Comparison of ENCODE assay signal across 28 cellular contexts in genomic region chr2:147164563-147164962, GRCh38.
"Had no signal": no experiment of that assay in that cellular context is flagged by ENCODE, and none has a peak within 500 bp of the region (broad histone marks: within the 10 kb centered on the region; RNA-seq: fewer than 3 reads in every experiment).

No MANE protein-coding gene starts in this region.

- H3K36me3 Mint-ChIP-seq: naive thymus-derived CD4-positive, alpha-beta T cell; natural killer cell; stimulated activated naive B cell treated with anti-CD40 and anti-IgM and Interleukin-4, amounts not matched to agents 10 μg/mL and 1 μg/mL and 100 μg/mL, for 72 hours had no signal

- H3K36me3 ChIP-seq: ovary, right lobe of liver, sigmoid colon, stomach, thoracic aorta, thyroid gland, tibial nerve, upper lobe of left lung, vagina had no signal

- H3K27me3 ChIP-seq: ovary, right lobe of liver, sigmoid colon, stomach, thyroid gland, tibial nerve, upper lobe of left lung, vagina had no signal

- ATAC-seq: naive thymus-derived CD4-positive, alpha-beta T cell; natural killer cell; psoas muscle; right cardiac atrium; right lobe of liver; stimulated activated naive B cell treated with anti-CD40 and anti-IgM and Interleukin-4, amounts not matched to agents 10 μg/mL and 1 μg/mL and 100 μg/mL, for 72 hours had no signal

- H3K4me3 ChIP-seq: ovary, psoas muscle, right lobe of liver, sigmoid colon, stomach, thoracic aorta, thyroid gland, tibial nerve, upper lobe of left lung, vagina had no signal

- H3K9me3 Mint-ChIP-seq: nephron progenitor cell; stimulated activated naive B cell treated with anti-CD40 and anti-IgM and Interleukin-4, amounts not matched to agents 10 μg/mL and 1 μg/mL and 100 μg/mL, for 72 hours; stimulated activated naive CD8-positive, alpha-beta T cell treated with anti-CD3 and anti-CD28 coated beads, Interleukin-15, Interleukin-2, amounts not matched to agents 100 ng/mL and 50 ng/mL, for 24 hours had no signal

- H3K27ac Mint-ChIP-seq: naive thymus-derived CD4-positive, alpha-beta T cell; natural killer cell; nephron progenitor cell; progenitor cell of endocrine pancreas; stimulated activated naive B cell treated with anti-CD40 and anti-IgM and Interleukin-4, amounts not matched to agents 10 μg/mL and 1 μg/mL and 100 μg/mL, for 72 hours; stimulated activated naive CD8-positive, alpha-beta T cell treated with anti-CD3 and anti-CD28 coated beads, Interleukin-15, Interleukin-2, amounts not matched to agents 100 ng/mL and 50 ng/mL, for 24 hours had no signal

- H3K4me1 ChIP-seq: parathyroid adenoma, psoas muscle, right lobe of liver, sigmoid colon, stomach, thyroid gland, tibial nerve, upper lobe of left lung, vagina had no signal

- H3K4me3 Mint-ChIP-seq: naive thymus-derived CD4-positive, alpha-beta T cell; natural killer cell; nephron progenitor cell; neural crest cell; stimulated activated naive B cell treated with anti-CD40 and anti-IgM and Interleukin-4, amounts not matched to agents 10 μg/mL and 1 μg/mL and 100 μg/mL, for 72 hours; stimulated activated naive CD8-positive, alpha-beta T cell treated with anti-CD3 and anti-CD28 coated beads, Interleukin-15, Interleukin-2, amounts not matched to agents 100 ng/mL and 50 ng/mL, for 24 hours had no signal

- H3K27me3 Mint-ChIP-seq: progenitor cell of endocrine pancreas; stimulated activated naive B cell treated with anti-CD40 and anti-IgM and Interleukin-4, amounts not matched to agents 10 μg/mL and 1 μg/mL and 100 μg/mL, for 72 hours; stimulated activated naive CD8-positive, alpha-beta T cell treated with anti-CD3 and anti-CD28 coated beads, Interleukin-15, Interleukin-2, amounts not matched to agents 100 ng/mL and 50 ng/mL, for 24 hours had no signal

- H3K27ac ChIP-seq: ovary, parathyroid adenoma, psoas muscle, right lobe of liver, sigmoid colon, stomach, thoracic aorta, thyroid gland, tibial nerve, upper lobe of left lung, vagina had no signal

- DNase-seq: naive thymus-derived CD4-positive, alpha-beta T cell; natural killer cell; nephron progenitor cell; occipital lobe; ovary; psoas muscle; sigmoid colon; small intestine; stimulated activated CD4-positive, alpha-beta T cell treated with anti-CD3 and anti-CD28 coated beads, Interleukin-12 subunit alpha, Interleukin-12 subunit beta, amount 100 ng/mL, for 4 hours; stimulated activated CD4-positive, alpha-beta T cell treated with anti-CD3 and anti-CD28 coated beads, Interleukin-1b, Interleukin-23, amount 100 ng/mL, for 48 hours; stimulated activated CD4-positive, alpha-beta T cell treated with anti-CD3 and anti-CD28 coated beads, Interleukin-4, amount 100 ng/mL, for 1 hour; stimulated activated CD4-positive, alpha-beta T cell treated with anti-CD3 and anti-CD28 coated beads, Interleukin-4, amount 100 ng/mL, for 4 hours; stimulated activated CD8-positive, alpha-beta memory T cell treated with anti-CD3 and anti-CD28 coated beads, Interleukin-4, amount 100 ng/mL, for 48 hours; stimulated activated naive B cell treated with anti-CD40 and anti-IgM and Interleukin-4, amounts not matched to agents 10 μg/mL and 1 μg/mL and 100 μg/mL, for 72 hours; stimulated activated naive CD4-positive, alpha-beta T cell treated with Interleukin-2 at 50 U/mL for 16 hours; stomach; thyroid gland; trophoblast cell; upper lobe of left lung had no signal

- H3K4me1 Mint-ChIP-seq: natural killer cell; nephron progenitor cell; neural crest cell; stimulated activated naive B cell treated with anti-CD40 and anti-IgM and Interleukin-4, amounts not matched to agents 10 μg/mL and 1 μg/mL and 100 μg/mL, for 72 hours had no signal

- H3K9me3 ChIP-seq: ovary, psoas muscle, right lobe of liver, sigmoid colon, stomach, thoracic aorta, thyroid gland, tibial nerve, upper lobe of left lung, vagina had no signal
